ENCODE assay signal across 8 cellular contexts in the genomic region with DNA sequence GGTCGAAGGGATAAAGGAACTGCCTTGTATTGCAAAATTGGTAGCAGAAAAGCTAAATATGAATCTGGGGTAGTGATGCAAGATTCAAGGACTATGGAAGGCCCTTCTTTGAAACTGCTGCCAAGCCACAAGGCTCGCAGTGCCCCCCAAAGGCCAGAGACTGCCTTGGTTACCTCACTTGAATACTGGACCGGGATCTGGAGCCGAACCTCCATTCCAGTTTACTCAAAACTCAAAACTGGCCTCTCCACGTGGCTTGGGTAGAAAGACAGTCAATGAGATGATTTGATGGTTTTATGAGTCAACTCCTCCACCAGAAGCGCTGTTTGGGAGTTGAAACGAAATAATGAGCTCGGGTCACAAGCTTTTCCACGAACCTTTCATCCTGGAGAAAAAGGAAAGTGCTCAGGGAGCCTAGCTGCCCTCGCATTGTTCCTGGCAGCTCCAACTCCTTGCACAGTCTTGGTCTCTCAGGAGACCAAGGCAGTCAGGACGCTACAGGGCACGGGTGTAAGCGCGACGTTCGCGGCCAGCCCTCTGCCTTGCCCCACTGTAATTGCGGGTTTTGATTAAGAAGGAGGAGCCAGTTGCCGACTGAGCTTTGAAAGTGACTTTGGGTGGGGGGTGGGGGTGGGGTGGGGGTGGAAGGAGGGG. TPM values are rescaled to one million over a fixed set of nuclear protein-coding genes. Genes with fewer than 3 reads are reported as not detected.
DNase-seq lines count a peak whose midpoint lies in the region; ATAC-seq and TF ChIP-seq lines count a peak whose summit lies in the region.

No MANE protein-coding gene starts in this region.

- TF ChIP-seq CTCF in AG04449 (IDR thresholded peaks at IDR 0.05; ENCODE audit: insufficient read depth, low read length, missing control alignments) = no peak
- TF ChIP-seq CTCF in cardiac fibroblast (IDR thresholded peaks at IDR 0.05; ENCODE audit: low read depth, low read length) = peak; percentile 22

- DNase-seq in AG04449 (ENCODE audit: low read depth, low spot score) (no peak), SK-MEL-5 (ENCODE audit: low read depth, low spot score) (peak; percentile 61), cardiac fibroblast (ENCODE audit: low read depth in 2 of 2) (peak; percentile 51 to 67), left lobe of liver (ENCODE audit: low spot score) (no peak), NCI-H2227 (lab: John Stamatoyannopoulos, UW; ENCODE audit: unreplicated experiment) (no peak)
- peak; percentile 57 for DNase-seq in stimulated activated CD4-positive, alpha-beta T cell treated with anti-CD3 and anti-CD28 coated beads, Interleukin-2, amount 100 ng/mL, for 4 hours (ENCODE audit: low read depth)

- CTCF ChIA-PET in AG04449 (lab: Yijun Ruan, JAX) = interaction anchor here (1.1 kb wide), 1 partner anchor 277 kb away, joined by 3 read pairs; no protein-coding TSS in a partner anchor

- ATAC-seq in GM18519 (IDR thresholded peaks at IDR 0.05; ENCODE audit: low FRiP score, unreplicated experiment) (peak; percentile 6), HG03521 (IDR thresholded peaks at IDR 0.05; ENCODE audit: unreplicated experiment) (peak; percentile 5), left lobe of liver (peak; percentile 17)

- H3K4me3 ChIP-seq in AG04449 (ENCODE audit: low read depth, low read length) (peak overlapping the region; percentile 48), cardiac fibroblast (replicated peaks in 1 of 2; ENCODE audit: low read depth in 2 of 2, low read length in 2 of 2) (peak overlapping the region; percentile 50 to 64)

- in situ Hi-C loops in SK-MEL-5 (cut with HindIII; ENCODE audit: low pct_unique_long_range_greater_than_20kb, low sequenced_read_pairs) = no loop called here

- POLR2A ChIA-PET in AG04449 (lab: Yijun Ruan, JAX) = no interaction called here

RNA-seq across cellular contexts. Expression of a gene that starts 2.8 kb away (rescaled TPM):
- 2.0 and 2.1 TPM in 2 replicates for total RNA-seq in SK-MEL-5 (2014; rRNA removed; shearing (Covaris generic))
- polyA plus RNA-seq in SK-MEL-5 (2015; cell fraction: cytosol; rRNA removed) = 1.8 and 2.1 TPM in 2 replicates
- 0.37 and 2.1 TPM in 2 replicates for polyA plus RNA-seq in SK-MEL-5 (2015; cell fraction: nucleus; rRNA removed)
- total RNA-seq in left lobe of liver = 1.7 TPM

Comparison
In these comparisons a context has a peak if more than half of its experiments do, and no peak if none do; other contexts are left out.
1. DNase-seq: peak in SK-MEL-5 (single experiment), cardiac fibroblast (2 of 2) and stimulated activated CD4-positive, alpha-beta T cell treated with anti-CD3 and anti-CD28 coated beads, Interleukin-2, amount 100 ng/mL, for 4 hours (single experiment); none in AG04449 (single experiment), left lobe of liver (single experiment) and NCI-H2227 (single experiment).
2. Peak in every context shown above with its lines, with median percentiles within 50 percentile points of each other: ATAC-seq.